ENCODE assay signal across 37 cellular contexts in genomic region chr5:172611913-172612312, GRCh38.
"Had no signal": no experiment of that assay in that cellular context is flagged by ENCODE, and none has a peak within 500 bp of the region (broad histone marks: within the 10 kb centered on the region; RNA-seq: fewer than 3 reads in every experiment).

No MANE protein-coding gene starts in this region.

- H3K9me3 ChIP-seq: Peyer's patch had no signal

- H3K27ac ChIP-seq: ascending aorta, cardiac muscle cell, Peyer's patch, SJCRH30, SK-N-MC, WERI-Rb-1 had no signal

- H3K4me1 Mint-ChIP-seq: activated CD4-positive, alpha-beta memory T cell treated with anti-CD3 and anti-CD28 coated beads, Interleukin-2, amount 10 ng/mL, durations not matched to agents 7 days and 5 days; activated CD8-positive, alpha-beta memory T cell treated with anti-CD3 and anti-CD28 coated beads, Interleukin-2, amount 10 ng/mL, durations not matched to agents 7 days and 5 days; activated naive CD8-positive, alpha-beta T cell treated with anti-CD3 and anti-CD28 coated beads for 36 hours; activated T-helper 17 cell treated with anti-CD3 and anti-CD28 coated beads, Interleukin-2, amount 50 U/mL, for 72 hours had no signal

- ATAC-seq: activated CD8-positive, alpha-beta memory T cell treated with anti-CD3 and anti-CD28 coated beads, Interleukin-2, amount 10 ng/mL, durations not matched to agents 7 days and 5 days; activated T-cell treated with anti-CD3 and anti-CD28 coated beads, Interleukin-2, amount 50 U/mL, for 72 hours; activated T-helper 17 cell treated with anti-CD3 and anti-CD28 coated beads, Interleukin-2, amount 50 U/mL, for 72 hours; PC-3 had no signal

- H3K36me3 Mint-ChIP-seq: activated CD8-positive, alpha-beta memory T cell treated with anti-CD3 and anti-CD28 coated beads, Interleukin-2, amount 10 ng/mL, durations not matched to agents 7 days and 5 days; activated naive CD8-positive, alpha-beta T cell treated with anti-CD3 and anti-CD28 coated beads for 36 hours had no signal

- H3K9me3 Mint-ChIP-seq: activated CD4-positive, alpha-beta memory T cell treated with anti-CD3 and anti-CD28 coated beads, Interleukin-2, amount 10 ng/mL, durations not matched to agents 7 days and 5 days; T-helper 2 cell treated with Interferon-gamma antibody and Interleukin-4, amounts not matched to agents 5 μg/mL and 100 μg/mL, for 36 hours had no signal

- H3K27me3 Mint-ChIP-seq: activated naive CD8-positive, alpha-beta T cell treated with anti-CD3 and anti-CD28 coated beads for 36 hours had no signal

- H3K36me3 ChIP-seq: ascending aorta, cardiac muscle cell, MG63, Peyer's patch, SJCRH30, WERI-Rb-1 had no signal

- DNase-seq: activated CD4-positive, alpha-beta memory T cell treated with anti-CD3 and anti-CD28 coated beads, Interleukin-2, amount 10 ng/mL, durations not matched to agents 7 days and 5 days; activated CD4-positive, alpha-beta T cell treated with anti-CD3 and anti-CD28 coated beads for 1 hour; activated CD4-positive, alpha-beta T cell treated with anti-CD3 and anti-CD28 coated beads for 48 hours; activated CD4-positive, CD25-positive, alpha-beta regulatory T cell; activated CD8-positive, alpha-beta memory T cell treated with anti-CD3 and anti-CD28 coated beads for 24 hours; activated CD8-positive, alpha-beta memory T cell treated with anti-CD3 and anti-CD28 coated beads, Interleukin-2, amount 10 ng/mL, durations not matched to agents 7 days and 5 days; activated CD8-positive, alpha-beta memory T cell treated with anti-CD3 and anti-CD28 coated beads, Interleukin-2, amount 50 U/mL, for 48 hours; activated effector memory CD4-positive, alpha-beta T cell treated with anti-CD3 and anti-CD28 coated beads, Interleukin-2, amount 50 U/mL, for 16 hours; activated naive CD4-positive, alpha-beta T cell; activated naive CD4-positive, alpha-beta T cell treated with anti-CD3 and anti-CD28 coated beads, Interleukin-2, amount 50 U/mL, for 16 hours; activated naive CD8-positive, alpha-beta T cell treated with anti-CD3 and anti-CD28 coated beads for 36 hours; activated T-cell treated with anti-CD3 and anti-CD28 coated beads, Interleukin-2, amount 50 U/mL, for 1 hour; activated T-cell treated with anti-CD3 and anti-CD28 coated beads, Interleukin-2, amount 50 U/mL, for 72 hours; amygdala; Kasumi-1; KG1; MG63; NCI-H1048; NCI-H1105 treated with DMSO at 0.1 percent for 48 hours; NCI-H1436; NCI-H1694 treated with DMSO at 0.1 percent for 48 hours; NCI-H2029; NCI-H345; NCI-H524 treated with DMSO at 0.1 percent for 48 hours; NK-92 treated with Interleukin-12 subunit alpha and Interleukin-12 subunit beta, amount 100 ng/mL, for 24 hours; PC-3; Peyer's patch; RPMI8226; SHP77; SJCRH30; WERI-Rb-1 had no signal

- H3K27ac Mint-ChIP-seq: activated CD4-positive, alpha-beta memory T cell treated with anti-CD3 and anti-CD28 coated beads, Interleukin-2, amount 10 ng/mL, durations not matched to agents 7 days and 5 days; activated CD8-positive, alpha-beta memory T cell treated with anti-CD3 and anti-CD28 coated beads, Interleukin-2, amount 10 ng/mL, durations not matched to agents 7 days and 5 days; activated naive CD8-positive, alpha-beta T cell treated with anti-CD3 and anti-CD28 coated beads for 36 hours; activated T-cell treated with anti-CD3 and anti-CD28 coated beads, Interleukin-2, amount 50 U/mL, for 72 hours; activated T-helper 17 cell treated with anti-CD3 and anti-CD28 coated beads, Interleukin-2, amount 50 U/mL, for 72 hours; T-helper 1 cell treated with Interleukin-12 subunit alpha and Interleukin-12 subunit beta and Interleukin-4 antibody, amounts not matched to agents 30 μg/mL and 1 μg/mL, for 36 hours; T-helper 2 cell treated with Interferon-gamma antibody and Interleukin-4, amounts not matched to agents 5 μg/mL and 100 μg/mL, for 36 hours had no signal

- H3K27me3 ChIP-seq: ascending aorta, cardiac muscle cell, Peyer's patch, SJCRH30 had no signal

- H3K4me1 ChIP-seq: ascending aorta, SJCRH30 had no signal

- H3K4me3 ChIP-seq: ascending aorta, cardiac muscle cell, MG63, Peyer's patch, SJCRH30, SK-N-MC had no signal

- H3K4me3 Mint-ChIP-seq: activated CD4-positive, alpha-beta memory T cell treated with anti-CD3 and anti-CD28 coated beads, Interleukin-2, amount 10 ng/mL, durations not matched to agents 7 days and 5 days; activated CD8-positive, alpha-beta memory T cell treated with anti-CD3 and anti-CD28 coated beads, Interleukin-2, amount 10 ng/mL, durations not matched to agents 7 days and 5 days; activated naive CD8-positive, alpha-beta T cell treated with anti-CD3 and anti-CD28 coated beads for 36 hours; activated T-cell treated with anti-CD3 and anti-CD28 coated beads, Interleukin-2, amount 50 U/mL, for 72 hours; activated T-helper 17 cell treated with anti-CD3 and anti-CD28 coated beads, Interleukin-2, amount 50 U/mL, for 72 hours; T-helper 1 cell treated with Interleukin-12 subunit alpha and Interleukin-12 subunit beta and Interleukin-4 antibody, amounts not matched to agents 30 μg/mL and 1 μg/mL, for 36 hours; T-helper 2 cell treated with Interferon-gamma antibody and Interleukin-4, amounts not matched to agents 5 μg/mL and 100 μg/mL, for 36 hours had no signal
